In the genomic region with DNA sequence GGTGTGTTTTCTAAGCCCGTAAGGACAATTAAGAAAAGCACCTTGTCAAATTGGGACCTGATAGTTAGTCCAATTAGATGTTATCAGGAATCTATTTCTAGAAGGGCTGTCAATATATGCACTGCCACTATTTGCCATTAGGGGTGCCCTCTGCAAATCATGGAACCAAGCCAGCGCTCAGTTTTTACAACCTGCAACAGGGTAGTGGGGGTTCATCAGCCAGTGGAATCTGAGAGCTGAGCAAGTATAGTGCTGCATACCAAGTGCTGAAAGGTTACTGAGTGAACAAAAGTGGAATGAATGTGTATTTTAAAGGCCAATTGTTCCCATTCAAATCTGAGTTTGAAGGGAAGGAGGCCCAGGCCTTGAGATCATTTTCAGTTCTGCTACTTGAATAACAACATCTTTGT, we compare ENCODE assay signal across 8 cellular contexts. TPM values are rescaled to one million over a fixed set of nuclear protein-coding genes. Genes with fewer than 3 reads are reported as not detected.
DNase-seq lines count a peak whose midpoint lies in the region; ATAC-seq and TF ChIP-seq lines count a peak whose summit lies in the region.

No MANE protein-coding gene starts in this region.

- no CpG with 5 or more reads among the region's 2 CpGs for WGBS in H9 (ENCODE audit: extremely low coverage, insufficient read length, low lambda C conversion rate)

- no peak overlapping the region for H3K56ac ChIP-seq in H9 (ENCODE audit: insufficient read length, low read depth, low read length)

- H2AK5ac ChIP-seq in H9 (ENCODE audit: insufficient read length, low read length), result no peak overlapping the region

- no peak overlapping the region for H3K14ac ChIP-seq in H9 (ENCODE audit: insufficient read depth, low read length)

- no peak overlapping the region for H3K4me2 ChIP-seq in H9 (ENCODE audit: insufficient read depth, insufficient read length, low read length)

- no peak overlapping the region for H3K9ac ChIP-seq in H9 (ENCODE audit: extremely low read depth, insufficient read length, low read length)

- H3K9me3 Mint-ChIP-seq in Caco-2 (ENCODE audit: unreplicated experiment) (no peaks in the 10 kb centered on the region), H9 (no peaks in the 10 kb centered on the region)
- H3K9me3 Mint-ChIP-seq in activated T-cell treated with anti-CD3 and anti-CD28 coated beads, Interleukin-2, amount 50 U/mL, for 24 hours, result no peaks in the 10 kb centered on the region

- POLR2A ChIA-PET in Caco-2 (lab: Charles Lee), result interaction anchor here (0.9 kb wide), 1 partner anchor 11 kb away, joined by 3 read pairs; a partner anchor contains a TSS

- H3K23me2 ChIP-seq in H9 (ENCODE audit: insufficient read length, low read depth, low read length, poor library complexity, severe bottlenecking), result no peaks in the 10 kb centered on the region

- H3K36me3 Mint-ChIP-seq in Caco-2 (ENCODE audit: insufficient read depth, unreplicated experiment) (peaks cover 41% of the 10 kb centered on the region), H9 (ENCODE audit: insufficient read depth in 1 of 3, low read depth in 3 of 3) (peaks cover 5 to 30% (median 18%) of the 10 kb centered on the region in 3 experiments; a peak in 6 of 7 replicates)
- H3K36me3 Mint-ChIP-seq in activated T-cell treated with anti-CD3 and anti-CD28 coated beads, Interleukin-2, amount 50 U/mL, for 24 hours (ENCODE audit: low read depth), result peaks cover 10% of the 10 kb centered on the region

- no TSS peak for BruUV-seq in Caco-2 (replicated peaks; lab: Mats Ljungman, UMichigan)

- no peak overlapping the region for H3K4ac ChIP-seq in H9 (ENCODE audit: low read depth, low read length)

- peaks cover 3% of the 10 kb centered on the region; the same call in 1 of the 2 replicates for H3K79me2 ChIP-seq in H9 (ENCODE audit: insufficient read depth, low read length)

- H3K4me3 ChIP-seq in Caco-2 (ENCODE audit: low read depth, low read length), result no peak overlapping the region

- H3K4me3 Mint-ChIP-seq in Caco-2 (ENCODE audit: unreplicated experiment) (no peak overlapping the region), H9 (no peak overlapping the region; a peak in 1 of 5 replicates)
- no peak overlapping the region for H3K4me3 Mint-ChIP-seq in activated T-cell treated with anti-CD3 and anti-CD28 coated beads, Interleukin-2, amount 50 U/mL, for 24 hours

- no peak for ATAC-seq in GM19395 (IDR thresholded peaks at IDR 0.05; ENCODE audit: unreplicated experiment)
- no peak for ATAC-seq in HG02678 (IDR thresholded peaks at IDR 0.05; ENCODE audit: unreplicated experiment)

- no peak overlapping the region for H2BK120ac ChIP-seq in H9 (ENCODE audit: low read depth, low read length, poor library complexity, severe bottlenecking)

- H2BK20ac ChIP-seq in H9 (ENCODE audit: low read depth, low read length, poor library complexity, severe bottlenecking), result no peak overlapping the region

- H4K8ac ChIP-seq in H9 (replicated peaks; ENCODE audit: insufficient read length, low read depth, low read length), result no peak overlapping the region

- no peak overlapping the region for H3K23ac ChIP-seq in H9 (ENCODE audit: insufficient read length, low read depth, low read length)

- no peak overlapping the region for H2BK12ac ChIP-seq in H9 (ENCODE audit: insufficient read length, low read depth, low read length)

- no peaks in the 10 kb centered on the region for H3K27me3 ChIP-seq in Caco-2 (replicated peaks; ENCODE audit: control insufficient read depth, insufficient read depth, low read length)
- no peaks in the 10 kb centered on the region for H3K27me3 ChIP-seq in H9 (ENCODE audit: insufficient read depth, low read length)

- TF ChIP-seq CTCF in Caco-2 (IDR thresholded peaks at IDR 0.05; ENCODE audit: insufficient read depth in 1 of 2, low read depth in 1 of 2, low read length in 1 of 2, severe bottlenecking in 1 of 2, unreplicated experiment in 1 of 2) (peak; percentile 69 to 73), H9 (conservative IDR thresholded peaks at IDR 0.05) (peak; percentile 69)

- H4K20me1 ChIP-seq in H9 (ENCODE audit: control insufficient read depth, insufficient read depth, insufficient read length), result no peaks in the 10 kb centered on the region

- DNase-seq in Caco-2 (peak; percentile 50 to 62), H9 (peak; percentile 69), NCI-H226 (peak; percentile 33), fibroblast of peridontal ligament (ENCODE audit: extremely low read depth) (peak; percentile 71), putamen (ENCODE audit: low spot score) (peak; percentile 72)
- peak; percentile 37 for DNase-seq in activated T-cell treated with anti-CD3 and anti-CD28 coated beads, Interleukin-2, amount 50 U/mL, for 24 hours

- H3K4me1 ChIP-seq in Caco-2 (no peaks in the 10 kb centered on the region), H9 (ENCODE audit: insufficient read depth, low read length) (no peaks in the 10 kb centered on the region)

- H4K5ac ChIP-seq in H9 (ENCODE audit: insufficient read length, low read depth, low read length), result no peak overlapping the region

- peaks cover 5% of the 10 kb centered on the region for H3K79me1 ChIP-seq in H9 (ENCODE audit: insufficient read depth, low read depth, low read length, poor library complexity, severe bottlenecking)

- no peak overlapping the region for H3K27ac Mint-ChIP-seq in Caco-2 (ENCODE audit: unreplicated experiment)
- peak overlapping the region in 1 of 3 experiments; percentile 70; a peak in 2 of 7 replicates for H3K27ac Mint-ChIP-seq in H9
- no peak overlapping the region for H3K27ac Mint-ChIP-seq in activated T-cell treated with anti-CD3 and anti-CD28 coated beads, Interleukin-2, amount 50 U/mL, for 24 hours

- H2BK15ac ChIP-seq in H9 (ENCODE audit: low read depth, low read length), result no peak overlapping the region

- H3K4me1 Mint-ChIP-seq in Caco-2 (ENCODE audit: low read depth, unreplicated experiment) (no peaks in the 10 kb centered on the region), H9 (peaks cover 6 to 7% of the 10 kb centered on the region in 2 experiments; a peak in 2 of 4 replicates)
- peaks cover 13% of the 10 kb centered on the region for H3K4me1 Mint-ChIP-seq in activated T-cell treated with anti-CD3 and anti-CD28 coated beads, Interleukin-2, amount 50 U/mL, for 24 hours (ENCODE audit: low read depth)

- no peak overlapping the region for H3T11ph ChIP-seq in H9 (ENCODE audit: low read length)

- CTCF ChIA-PET in Caco-2 (lab: Charles Lee), result interaction anchor here (1.4 kb wide), 1 partner anchor 11 kb away, joined by 6 read pairs; a partner anchor contains a TSS

- H3K18ac ChIP-seq in H9 (ENCODE audit: insufficient read length, low read depth, low read length), result no peak overlapping the region

- H3K27me3 Mint-ChIP-seq in Caco-2 (ENCODE audit: insufficient read depth, unreplicated experiment) (no peaks in the 10 kb centered on the region), H9 (ENCODE audit: low read depth) (no peaks in the 10 kb centered on the region)
- H3K27me3 Mint-ChIP-seq in activated T-cell treated with anti-CD3 and anti-CD28 coated beads, Interleukin-2, amount 50 U/mL, for 24 hours, result no peaks in the 10 kb centered on the region

- no peak overlapping the region for H3K27ac ChIP-seq in H9 (ENCODE audit: insufficient read length, low read depth, low read length)

- H2AFZ ChIP-seq in H9 (ENCODE audit: low read length), result no peak overlapping the region

- H4K91ac ChIP-seq in H9 (ENCODE audit: insufficient read length, low read depth, low read length), result no peak overlapping the region

- no peaks in the 10 kb centered on the region for H3K36me3 ChIP-seq in Caco-2 (ENCODE audit: control insufficient read depth, insufficient read depth, low read length)

- no peak overlapping the region for H2BK5ac ChIP-seq in H9 (ENCODE audit: insufficient read length, low read length)

- intact Hi-C loops in Caco-2 (cut with micrococcal nuclease; ENCODE audit: unreplicated experiment), result no loop called here

- H3K9me3 ChIP-seq in Caco-2 (no peaks in the 10 kb centered on the region), H9 (ENCODE audit: control insufficient read depth, low read depth, low read length) (no peaks in the 10 kb centered on the region)

RNA-seq across cellular contexts. Expression of a gene that starts 10.4 kb away (rescaled TPM):
- total RNA-seq in Caco-2 (2022) (80.2 and 89.9 TPM in 2 replicates), H9 (2021) (70.6 and 70.7 TPM in 2 replicates)

RNA-seq across cellular contexts. Expression of a gene that starts 11.0 kb away (rescaled TPM):
- 119 TPM in 2 replicates for total RNA-seq in Caco-2 (2022)
- 83.7 and 91.9 TPM in 2 replicates for total RNA-seq in H9 (2021)

RNA-seq across cellular contexts. Expression of a gene that starts 43.9 kb away (rescaled TPM):
- 18.9 and 21.1 TPM in 2 replicates for total RNA-seq in Caco-2 (2022)
- 25.8 and 27.2 TPM in 2 replicates for total RNA-seq in H9 (2021)

RNA-seq across cellular contexts. Expression of a gene that starts 54.4 kb away (rescaled TPM):
- total RNA-seq in Caco-2 (2022) (1.2 and 2.9 TPM in 2 replicates), H9 (2021) (1.3 and 2.6 TPM in 2 replicates)

RNA-seq across cellular contexts. Expression of a gene that starts 59.3 kb away (rescaled TPM):
- total RNA-seq in Caco-2 (2022), result 37.7 and 44.4 TPM in 2 replicates
- 47.8 and 52.1 TPM in 2 replicates for total RNA-seq in H9 (2021)
